Comparison of ENCODE assay signal across 8 cellular contexts in genomic region chr19:47483800-47484690, GRCh38. TPM values are rescaled to one million over a fixed set of nuclear protein-coding genes. Genes with fewer than 3 reads are reported as not detected.
DNase-seq lines count a peak whose midpoint lies in the region; ATAC-seq and TF ChIP-seq lines count a peak whose summit lies in the region.

Gene KPTN, minus strand, starts transcription at chr19:47484219. Its CDS starts 59 bp downstream, at chr19:47484160.

- TF ChIP-seq CTCF in dorsolateral prefrontal cortex (IDR thresholded peaks at IDR 0.05 in 54 of 56, conservative IDR thresholded peaks at IDR 0.05 in 2 of 56; ENCODE audit: low read depth in 1 of 56, partially characterized antibody in 56 of 56) (peak; percentile 50 to 93 (median 80)), lower leg skin (IDR thresholded peaks at IDR 0.05) (no peak)

- no peaks in the 10 kb centered on the region for H3K27me3 ChIP-seq in dorsolateral prefrontal cortex

- H3K4me3 ChIP-seq in dorsolateral prefrontal cortex: peak within 1 kb of the TSS; percentile 37 to 96 (median 76)
- peak within 1 kb of the TSS; percentile 35 for H3K4me3 ChIP-seq in lower leg skin (ENCODE audit: low read depth, poor library complexity, severe bottlenecking)

- WGBS in lower leg skin, 2 donors: 2% methylated on average over 54 to 57 of the region's 57 CpGs

- intact Hi-C loops in dorsolateral prefrontal cortex (cut with DNase I) (loop anchor here (1.0 to 5.0 kb wide), 3 partner anchors 31 to 47 kb away; partner anchors contain the start of gene NAPA (in 2 of the 2)), lower leg skin (cut with DNase I; ENCODE audit: low total_unique reads) (no loop called here)

- no peak for TF ChIP-seq POLR2A in lower leg skin (IDR thresholded peaks at IDR 0.05)

- peak within 1 kb of the TSS; percentile 68 to 98 (median 94) for H3K27ac ChIP-seq in dorsolateral prefrontal cortex

- DNase-seq in C1 segment of cervical spinal cord (lab: John Stamatoyannopoulos, UW) (peak; percentile 65 to 98 (median 94)), HK-2 (ENCODE audit: unreplicated experiment) (peak; percentile 94), NCI-H774 (lab: John Stamatoyannopoulos, UW) (peak; percentile 91), dorsolateral prefrontal cortex (peak; percentile 78 to 90 (median 87)), lower leg skin (ENCODE audit: low spot score in 2 of 2) (peak; percentile 84 to 97)
- peak; percentile 88 to 91 for DNase-seq in activated CD4-positive, alpha-beta T cell treated with anti-CD3 and anti-CD28 coated beads, Interleukin-2, amount 50 U/mL, for 48 hours
- peak; percentile 90 for DNase-seq in stimulated activated CD4-positive, alpha-beta T cell treated with anti-CD3 and anti-CD28 coated beads, Interleukin-4, amount 100 ng/mL, for 24 hours

- peak; percentile 74 for ATAC-seq in GM19372 (IDR thresholded peaks at IDR 0.05; ENCODE audit: low read depth, unreplicated experiment)

RNA-seq across cellular contexts. Expression of gene KPTN, which starts in this region (rescaled TPM):
- 10 to 100 TPM in 119 of 120 experiments, 1 to 10 TPM in 1; 9.5 to 40.3 (median 18.4) TPM for total RNA-seq in dorsolateral prefrontal cortex
- total RNA-seq in lower leg skin: 1 to 10 TPM; 3.5 to 9.0 (median 5.9) TPM

Comparison
In these comparisons a context has a peak if more than half of its experiments do, and no peak if none do; other contexts are left out.
1. Peak in every context shown above with its lines: DNase-seq, ATAC-seq, H3K4me3 ChIP-seq and H3K27ac ChIP-seq.
2. CTCF ChIP-seq: peak in dorsolateral prefrontal cortex (56 of 56); none in lower leg skin (0 of 3).